Comparison of ENCODE assay signal across 1 cellular context in the genomic region with DNA sequence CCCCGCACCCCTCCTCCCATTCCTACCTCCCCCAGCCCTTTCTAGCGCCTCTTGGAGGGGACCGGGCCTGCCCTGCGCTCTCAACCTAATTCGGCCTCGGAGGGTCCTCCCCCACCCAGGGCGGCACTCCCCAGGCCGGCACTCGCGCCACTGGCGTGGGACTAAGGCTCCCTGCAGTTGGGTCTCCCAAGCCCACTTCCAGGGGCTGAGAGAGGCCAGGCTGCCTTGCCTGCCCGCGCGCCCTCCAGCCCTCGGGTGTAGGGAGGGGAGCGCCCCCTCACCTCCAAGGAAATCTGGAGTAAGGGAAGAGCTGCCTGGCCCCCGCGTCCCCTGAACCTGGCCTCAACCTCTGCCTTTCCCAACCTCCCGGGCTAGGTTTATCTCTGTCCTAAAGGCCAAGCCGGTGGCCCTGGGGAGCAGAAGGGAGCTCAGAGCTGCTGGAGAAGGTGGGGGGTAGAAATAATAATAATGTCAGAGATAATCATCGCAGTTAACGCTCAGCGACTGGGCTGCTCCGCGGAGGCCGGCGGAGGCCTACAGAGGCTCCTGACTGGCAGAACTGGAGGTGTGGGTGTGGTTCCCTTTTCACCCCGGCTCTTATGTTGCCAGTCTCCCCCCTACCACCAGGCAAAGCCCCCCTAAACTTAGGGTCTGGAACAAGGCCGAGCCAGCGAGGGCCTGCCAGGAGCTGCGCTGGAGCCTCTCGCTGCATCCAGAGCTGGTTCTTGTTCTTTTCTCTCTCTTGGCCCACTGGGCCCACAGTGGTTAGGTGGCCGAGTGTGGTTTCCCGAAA.
TF ChIP-seq lines count a peak whose summit lies in the region.

No MANE protein-coding gene starts in this region.

TF ChIP-seq in HEK293, 187 proteins besides CTCF, POLR2A, EP300 and RAD21 (continued from another document):
- no peak for TF ChIP-seq ZNF514 (tag by site-specific recombination; IDR thresholded peaks at IDR 0.05)
- TF ChIP-seq, protein P1, sequence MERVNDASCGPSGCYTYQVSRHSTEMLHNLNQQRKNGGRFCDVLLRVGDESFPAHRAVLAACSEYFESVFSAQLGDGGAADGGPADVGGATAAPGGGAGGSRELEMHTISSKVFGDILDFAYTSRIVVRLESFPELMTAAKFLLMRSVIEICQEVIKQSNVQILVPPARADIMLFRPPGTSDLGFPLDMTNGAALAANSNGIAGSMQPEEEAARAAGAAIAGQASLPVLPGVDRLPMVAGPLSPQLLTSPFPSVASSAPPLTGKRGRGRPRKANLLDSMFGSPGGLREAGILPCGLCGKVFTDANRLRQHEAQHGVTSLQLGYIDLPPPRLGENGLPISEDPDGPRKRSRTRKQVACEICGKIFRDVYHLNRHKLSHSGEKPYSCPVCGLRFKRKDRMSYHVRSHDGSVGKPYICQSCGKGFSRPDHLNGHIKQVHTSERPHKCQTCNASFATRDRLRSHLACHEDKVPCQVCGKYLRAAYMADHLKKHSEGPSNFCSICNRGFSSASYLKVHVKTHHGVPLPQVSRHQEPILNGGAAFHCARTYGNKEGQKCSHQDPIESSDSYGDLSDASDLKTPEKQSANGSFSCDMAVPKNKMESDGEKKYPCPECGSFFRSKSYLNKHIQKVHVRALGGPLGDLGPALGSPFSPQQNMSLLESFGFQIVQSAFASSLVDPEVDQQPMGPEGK (tag by site-specific recombination; IDR thresholded peaks at IDR 0.05): peak; percentile 55
- no peak for TF ChIP-seq ZNF133 (tag by site-specific recombination; IDR thresholded peaks at IDR 0.05)
- no peak for TF ChIP-seq GLI2 (tag by site-specific recombination; IDR thresholded peaks at IDR 0.05; ENCODE audit: borderline replicate concordance, low read depth)
- no peak for TF ChIP-seq ZBTB1 (tag by site-specific recombination; IDR thresholded peaks at IDR 0.05)
- no peak for TF ChIP-seq ZNF560 (tag by site-specific recombination; IDR thresholded peaks at IDR 0.05; ENCODE audit: borderline replicate concordance)
- TF ChIP-seq, protein P2, sequence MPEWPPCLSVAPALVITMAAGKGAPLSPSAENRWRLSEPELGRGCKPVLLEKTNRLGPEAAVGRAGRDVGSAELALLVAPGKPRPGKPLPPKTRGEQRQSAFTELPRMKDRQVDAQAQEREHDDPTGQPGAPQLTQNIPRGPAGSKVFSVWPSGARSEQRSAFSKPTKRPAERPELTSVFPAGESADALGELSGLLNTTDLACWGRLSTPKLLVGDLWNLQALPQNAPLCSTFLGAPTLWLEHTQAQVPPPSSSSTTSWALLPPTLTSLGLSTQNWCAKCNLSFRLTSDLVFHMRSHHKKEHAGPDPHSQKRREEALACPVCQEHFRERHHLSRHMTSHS (tag by site-specific recombination; IDR thresholded peaks at IDR 0.05): no peak
- TF ChIP-seq ZNF433 (tag by site-specific recombination; IDR thresholded peaks at IDR 0.05; ENCODE audit: low read depth): no peak
- TF ChIP-seq, protein P3, sequence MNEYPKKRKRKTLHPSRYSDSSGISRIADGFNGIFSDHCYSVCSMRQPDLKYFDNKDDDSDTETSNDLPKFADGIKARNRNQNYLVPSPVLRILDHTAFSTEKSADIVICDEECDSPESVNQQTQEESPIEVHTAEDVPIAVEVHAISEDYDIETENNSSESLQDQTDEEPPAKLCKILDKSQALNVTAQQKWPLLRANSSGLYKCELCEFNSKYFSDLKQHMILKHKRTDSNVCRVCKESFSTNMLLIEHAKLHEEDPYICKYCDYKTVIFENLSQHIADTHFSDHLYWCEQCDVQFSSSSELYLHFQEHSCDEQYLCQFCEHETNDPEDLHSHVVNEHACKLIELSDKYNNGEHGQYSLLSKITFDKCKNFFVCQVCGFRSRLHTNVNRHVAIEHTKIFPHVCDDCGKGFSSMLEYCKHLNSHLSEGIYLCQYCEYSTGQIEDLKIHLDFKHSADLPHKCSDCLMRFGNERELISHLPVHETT (tag by site-specific recombination; IDR thresholded peaks at IDR 0.05): 0 out of 2 replicates have a peak, but pooled peaks have one; percentile 9
- TF ChIP-seq, protein P4, sequence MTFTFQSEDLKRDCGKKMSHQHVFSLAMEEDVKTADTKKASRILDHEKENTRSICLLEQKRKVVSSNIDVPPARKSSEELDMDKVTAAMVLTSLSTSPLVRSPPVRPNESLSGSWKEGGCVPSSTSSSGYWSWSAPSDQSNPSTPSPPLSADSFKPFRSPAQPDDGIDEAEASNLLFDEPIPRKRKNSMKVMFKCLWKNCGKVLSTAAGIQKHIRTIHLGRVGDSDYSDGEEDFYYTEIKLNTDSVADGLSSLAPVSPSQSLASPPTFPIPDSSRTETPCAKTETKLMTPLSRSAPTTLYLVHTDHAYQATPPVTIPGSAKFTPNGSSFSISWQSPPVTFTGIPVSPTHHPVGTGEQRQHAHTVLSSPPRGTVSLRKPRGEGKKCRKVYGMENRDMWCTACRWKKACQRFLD (tag by site-specific recombination; IDR thresholded peaks at IDR 0.05): no peak
- no peak for TF ChIP-seq ZNF544 (tag by site-specific recombination; IDR thresholded peaks at IDR 0.05)
- TF ChIP-seq, protein P5, sequence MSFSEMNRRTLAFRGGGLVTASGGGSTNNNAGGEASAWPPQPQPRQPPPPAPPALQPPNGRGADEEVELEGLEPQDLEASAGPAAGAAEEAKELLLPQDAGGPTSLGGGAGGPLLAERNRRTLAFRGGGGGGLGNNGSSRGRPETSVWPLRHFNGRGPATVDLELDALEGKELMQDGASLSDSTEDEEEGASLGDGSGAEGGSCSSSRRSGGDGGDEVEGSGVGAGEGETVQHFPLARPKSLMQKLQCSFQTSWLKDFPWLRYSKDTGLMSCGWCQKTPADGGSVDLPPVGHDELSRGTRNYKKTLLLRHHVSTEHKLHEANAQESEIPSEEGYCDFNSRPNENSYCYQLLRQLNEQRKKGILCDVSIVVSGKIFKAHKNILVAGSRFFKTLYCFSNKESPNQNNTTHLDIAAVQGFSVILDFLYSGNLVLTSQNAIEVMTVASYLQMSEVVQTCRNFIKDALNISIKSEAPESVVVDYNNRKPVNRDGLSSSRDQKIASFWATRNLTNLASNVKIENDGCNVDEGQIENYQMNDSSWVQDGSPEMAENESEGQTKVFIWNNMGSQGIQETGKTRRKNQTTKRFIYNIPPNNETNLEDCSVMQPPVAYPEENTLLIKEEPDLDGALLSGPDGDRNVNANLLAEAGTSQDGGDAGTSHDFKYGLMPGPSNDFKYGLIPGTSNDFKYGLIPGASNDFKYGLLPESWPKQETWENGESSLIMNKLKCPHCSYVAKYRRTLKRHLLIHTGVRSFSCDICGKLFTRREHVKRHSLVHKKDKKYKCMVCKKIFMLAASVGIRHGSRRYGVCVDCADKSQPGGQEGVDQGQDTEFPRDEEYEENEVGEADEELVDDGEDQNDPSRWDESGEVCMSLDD (tag by site-specific recombination; IDR thresholded peaks at IDR 0.05): no peak
- no peak for TF ChIP-seq ZNF830 (tag by site-specific recombination; IDR thresholded peaks at IDR 0.05; ENCODE audit: low read depth)
- TF ChIP-seq, protein P6, sequence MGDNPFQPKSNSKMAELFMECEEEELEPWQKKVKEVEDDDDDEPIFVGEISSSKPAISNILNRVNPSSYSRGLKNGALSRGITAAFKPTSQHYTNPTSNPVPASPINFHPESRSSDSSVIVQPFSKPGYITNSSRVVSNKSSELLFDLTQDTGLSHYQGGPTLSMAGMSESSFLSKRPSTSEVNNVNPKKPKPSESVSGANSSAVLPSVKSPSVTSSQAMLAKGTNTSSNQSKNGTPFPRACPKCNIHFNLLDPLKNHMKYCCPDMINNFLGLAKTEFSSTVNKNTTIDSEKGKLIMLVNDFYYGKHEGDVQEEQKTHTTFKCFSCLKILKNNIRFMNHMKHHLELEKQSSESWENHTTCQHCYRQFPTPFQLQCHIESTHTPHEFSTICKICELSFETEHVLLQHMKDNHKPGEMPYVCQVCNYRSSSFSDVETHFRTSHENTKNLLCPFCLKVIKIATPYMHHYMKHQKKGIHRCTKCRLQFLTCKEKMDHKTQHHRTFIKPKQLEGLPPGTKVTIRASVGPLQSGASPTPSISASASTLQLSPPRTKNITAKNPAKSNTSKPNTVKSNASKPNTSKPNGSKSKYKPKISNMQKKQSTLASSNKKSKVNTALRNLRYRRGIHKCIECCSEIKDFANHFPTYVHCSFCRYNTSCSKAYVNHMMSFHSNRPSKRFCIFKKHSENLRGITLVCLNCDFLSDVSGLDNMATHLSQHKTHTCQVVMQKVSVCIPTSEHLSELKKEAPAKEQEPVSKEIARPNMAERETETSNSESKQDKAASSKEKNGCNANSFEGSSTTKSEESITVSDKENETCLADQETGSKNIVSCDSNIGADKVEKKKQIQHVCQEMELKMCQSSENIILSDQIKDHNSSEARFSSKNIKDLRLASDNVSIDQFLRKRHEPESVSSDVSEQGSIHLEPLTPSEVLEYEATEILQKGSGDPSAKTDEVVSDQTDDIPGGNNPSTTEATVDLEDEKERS (tag by site-specific recombination; IDR thresholded peaks at IDR 0.05): no peak
- no peak for TF ChIP-seq ZNF292 (tag by site-specific recombination; IDR thresholded peaks at IDR 0.05; ENCODE audit: borderline replicate concordance, low read depth)
- TF ChIP-seq BCL11B (tag by site-specific recombination; IDR thresholded peaks at IDR 0.05; ENCODE audit: low read depth): peak; percentile 1; the same call in 1 of the 2 replicates
- no peak for TF ChIP-seq ZNF768 (tag by site-specific recombination; IDR thresholded peaks at IDR 0.05)
- TF ChIP-seq, protein P7, sequence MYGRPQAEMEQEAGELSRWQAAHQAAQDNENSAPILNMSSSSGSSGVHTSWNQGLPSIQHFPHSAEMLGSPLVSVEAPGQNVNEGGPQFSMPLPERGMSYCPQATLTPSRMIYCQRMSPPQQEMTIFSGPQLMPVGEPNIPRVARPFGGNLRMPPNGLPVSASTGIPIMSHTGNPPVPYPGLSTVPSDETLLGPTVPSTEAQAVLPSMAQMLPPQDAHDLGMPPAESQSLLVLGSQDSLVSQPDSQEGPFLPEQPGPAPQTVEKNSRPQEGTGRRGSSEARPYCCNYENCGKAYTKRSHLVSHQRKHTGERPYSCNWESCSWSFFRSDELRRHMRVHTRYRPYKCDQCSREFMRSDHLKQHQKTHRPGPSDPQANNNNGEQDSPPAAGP (tag by site-specific recombination; IDR thresholded peaks at IDR 0.05): no peak
- TF ChIP-seq ZNF112 (tag by site-specific recombination; IDR thresholded peaks at IDR 0.05): no peak
- TF ChIP-seq ZNF423 (tag by site-specific recombination; IDR thresholded peaks at IDR 0.05): peak; percentile 49; the same call in 1 of the 2 replicates
- TF ChIP-seq FEZF1 (tag by site-specific recombination; IDR thresholded peaks at IDR 0.05): no peak
- no peak for TF ChIP-seq ZNF660 (tag by site-specific recombination; IDR thresholded peaks at IDR 0.05)
- TF ChIP-seq, protein P8, sequence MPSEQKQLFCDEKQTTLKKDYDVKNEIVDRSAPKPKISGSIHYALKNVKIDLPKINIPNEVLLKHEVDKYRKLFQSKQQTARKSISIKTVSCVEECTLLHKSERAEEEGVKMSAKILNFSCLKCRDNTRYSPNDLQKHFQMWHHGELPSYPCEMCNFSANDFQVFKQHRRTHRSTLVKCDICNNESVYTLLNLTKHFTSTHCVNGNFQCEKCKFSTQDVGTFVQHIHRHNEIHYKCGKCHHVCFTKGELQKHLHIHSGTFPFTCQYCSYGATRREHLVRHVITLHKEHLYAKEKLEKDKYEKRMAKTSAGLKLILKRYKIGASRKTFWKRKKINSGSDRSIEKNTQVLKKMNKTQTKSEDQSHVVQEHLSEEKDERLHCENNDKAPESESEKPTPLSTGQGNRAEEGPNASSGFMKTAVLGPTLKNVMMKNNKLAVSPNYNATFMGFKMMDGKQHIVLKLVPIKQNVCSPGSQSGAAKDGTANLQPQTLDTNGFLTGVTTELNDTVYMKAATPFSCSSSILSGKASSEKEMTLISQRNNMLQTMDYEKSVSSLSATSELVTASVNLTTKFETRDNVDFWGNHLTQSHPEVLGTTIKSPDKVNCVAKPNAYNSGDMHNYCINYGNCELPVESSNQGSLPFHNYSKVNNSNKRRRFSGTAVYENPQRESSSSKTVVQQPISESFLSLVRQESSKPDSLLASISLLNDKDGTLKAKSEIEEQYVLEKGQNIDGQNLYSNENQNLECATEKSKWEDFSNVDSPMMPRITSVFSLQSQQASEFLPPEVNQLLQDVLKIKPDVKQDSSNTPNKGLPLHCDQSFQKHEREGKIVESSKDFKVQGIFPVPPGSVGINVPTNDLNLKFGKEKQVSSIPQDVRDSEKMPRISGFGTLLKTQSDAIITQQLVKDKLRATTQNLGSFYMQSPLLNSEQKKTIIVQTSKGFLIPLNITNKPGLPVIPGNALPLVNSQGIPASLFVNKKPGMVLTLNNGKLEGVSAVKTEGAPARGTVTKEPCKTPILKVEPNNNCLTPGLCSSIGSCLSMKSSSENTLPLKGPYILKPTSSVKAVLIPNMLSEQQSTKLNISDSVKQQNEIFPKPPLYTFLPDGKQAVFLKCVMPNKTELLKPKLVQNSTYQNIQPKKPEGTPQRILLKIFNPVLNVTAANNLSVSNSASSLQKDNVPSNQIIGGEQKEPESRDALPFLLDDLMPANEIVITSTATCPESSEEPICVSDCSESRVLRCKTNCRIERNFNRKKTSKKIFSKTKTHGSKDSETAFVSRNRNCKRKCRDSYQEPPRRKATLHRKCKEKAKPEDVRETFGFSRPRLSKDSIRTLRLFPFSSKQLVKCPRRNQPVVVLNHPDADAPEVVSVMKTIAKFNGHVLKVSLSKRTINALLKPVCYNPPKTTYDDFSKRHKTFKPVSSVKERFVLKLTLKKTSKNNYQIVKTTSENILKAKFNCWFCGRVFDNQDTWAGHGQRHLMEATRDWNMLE (tag by site-specific recombination; conservative IDR thresholded peaks at IDR 0.05; ENCODE audit: low read depth): no peak
- TF ChIP-seq, protein P9, sequence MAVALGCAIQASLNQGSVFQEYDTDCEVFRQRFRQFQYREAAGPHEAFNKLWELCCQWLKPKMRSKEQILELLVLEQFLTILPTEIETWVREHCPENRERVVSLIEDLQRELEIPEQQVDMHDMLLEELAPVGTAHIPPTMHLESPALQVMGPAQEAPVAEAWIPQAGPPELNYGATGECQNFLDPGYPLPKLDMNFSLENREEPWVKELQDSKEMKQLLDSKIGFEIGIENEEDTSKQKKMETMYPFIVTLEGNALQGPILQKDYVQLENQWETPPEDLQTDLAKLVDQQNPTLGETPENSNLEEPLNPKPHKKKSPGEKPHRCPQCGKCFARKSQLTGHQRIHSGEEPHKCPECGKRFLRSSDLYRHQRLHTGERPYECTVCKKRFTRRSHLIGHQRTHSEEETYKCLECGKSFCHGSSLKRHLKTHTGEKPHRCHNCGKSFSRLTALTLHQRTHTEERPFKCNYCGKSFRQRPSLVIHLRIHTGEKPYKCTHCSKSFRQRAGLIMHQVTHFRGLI (tag by site-specific recombination; IDR thresholded peaks at IDR 0.05): no peak
- TF ChIP-seq ZNF184 (tag by site-specific recombination; IDR thresholded peaks at IDR 0.05): no peak
- no peak for TF ChIP-seq ZBTB17 (tag by site-specific recombination; IDR thresholded peaks at IDR 0.05)
TF ChIP-seq in HEK293: peak in this region for 15.
